In the genomic region with DNA sequence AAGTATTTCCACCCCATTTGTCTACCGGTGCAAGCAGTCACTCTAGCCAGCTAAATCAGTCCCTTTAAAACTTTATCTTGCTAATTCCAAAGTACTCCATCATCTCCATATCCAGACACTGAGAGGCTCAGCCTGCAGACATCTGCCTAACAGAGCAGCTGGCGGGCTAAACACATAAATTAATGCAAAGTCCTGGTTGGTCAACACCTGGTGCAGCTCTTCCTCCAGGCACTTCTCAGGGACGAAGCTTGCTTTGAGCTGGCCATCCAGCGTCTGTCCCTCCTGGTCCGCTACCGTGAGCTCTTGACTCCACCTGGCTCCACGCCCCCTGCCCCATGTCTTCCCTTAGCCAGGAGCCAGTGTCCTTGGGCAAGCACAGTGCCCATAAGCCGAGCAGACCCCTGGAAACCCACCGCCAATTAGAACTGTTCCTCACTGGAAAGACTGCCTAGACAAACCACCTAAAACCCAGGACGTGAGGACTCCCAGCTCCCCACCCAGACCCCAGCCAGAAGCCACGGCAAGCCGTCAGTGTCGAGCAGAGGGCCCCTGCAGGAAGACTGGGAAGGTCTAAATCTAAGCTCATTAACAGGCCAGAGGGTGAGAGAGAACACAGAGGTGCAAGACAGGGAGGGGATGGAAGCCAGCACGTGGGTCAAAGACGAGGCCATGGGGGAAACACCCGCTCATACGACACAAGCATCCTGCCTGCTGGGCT, we compare ENCODE assay signal across 29 cellular contexts.
A peak's percentile ranks its signal among the peaks of the same experiment; 100 is the strongest.
DNase-seq lines count a peak whose midpoint lies in the region; FAIRE-seq and TF ChIP-seq lines count a peak whose summit lies in the region.
"Had no signal": no experiment of that assay in that cellular context is flagged by ENCODE, and none has a peak within 500 bp of the region (broad histone marks: within the 10 kb centered on the region; RNA-seq: fewer than 3 reads in every experiment).

No MANE protein-coding gene starts in this region.

- no peak overlapping the region for H3K4me2 ChIP-seq in neural progenitor cell
- H3K4me2 ChIP-seq: hepatocyte had no signal

- FAIRE-seq in bronchial epithelial cell (lab: Jason Lieb, UNC) (peak; percentile 23), HTR-8/SVneo (lab: Jason Lieb, UNC) (no peak)
- FAIRE-seq: urothelium cell line had no signal

- no peaks in the 10 kb centered on the region for H3F3A ChIP-seq in neural progenitor cell (ENCODE audit: low read depth)

- H3K4me1 ChIP-seq in neural progenitor cell = peaks cover 11% of the 10 kb centered on the region
- H3K4me1 ChIP-seq: foreskin keratinocyte, testis had no signal

- H3K4me1 Mint-ChIP-seq in neural progenitor cell (peaks cover 75% of the 10 kb centered on the region), immature natural killer cell (peaks cover 0 to 5% of the 10 kb centered on the region in 2 donors)
- H3K4me1 Mint-ChIP-seq: CD4-positive, CD25-positive, alpha-beta regulatory T cell had no signal

- peak; percentile 37 for DNase-seq in DMS 273 (lab: John Stamatoyannopoulos, UW; ENCODE audit: unreplicated experiment)
- no peak for DNase-seq in DMS 273 treated with DMSO at 0.1 percent for 48 hours (lab: John Stamatoyannopoulos, UW)
- peak; percentile 69 for DNase-seq in NCI-H524 treated with DMSO at 0.1 percent for 48 hours (lab: John Stamatoyannopoulos, UW)
- DNase-seq in bronchial epithelial cell (ENCODE audit: low read depth) = no peak
- DNase-seq in neural progenitor cell (ENCODE audit: low spot score) = no peak
- DNase-seq in activated T-cell treated with anti-CD3 and anti-CD28 coated beads for 4 hours = no peak
- DNase-seq in HTR-8/SVneo (ENCODE audit: insufficient read length, low spot score) = no peak
- DNase-seq in immature natural killer cell = no peak
- DNase-seq: activated CD4-positive, alpha-beta T cell treated with anti-CD3 and anti-CD28 coated beads, Interleukin-2, amount 50 U/mL, for 4 hours; activated naive CD8-positive, alpha-beta T cell treated with anti-CD3 and anti-CD28 coated beads, Interleukin-2, amount 10 ng/mL, durations not matched to agents 7 days and 5 days; caudate nucleus; CD4-positive, CD25-positive, alpha-beta regulatory T cell; foreskin keratinocyte; left cardiac atrium; mesenchymal stem cell; NCI-H1436; NCI-H2081 treated with DMSO at 0.1 percent for 48 hours; NCI-H226; occipital lobe; Right ventricle myocardium superior; stimulated activated naive CD8-positive, alpha-beta T cell treated with anti-CD3 and anti-CD28 coated beads, Interleukin-15, Interleukin-2, amounts not matched to agents 100 U/mL and 50 U/mL, for 24 hours; testis had no signal

- H3K27ac Mint-ChIP-seq in neural progenitor cell (peak overlapping the region; percentile 88), immature natural killer cell (no peak overlapping the region)
- H3K27ac Mint-ChIP-seq: activated naive CD8-positive, alpha-beta T cell treated with anti-CD3 and anti-CD28 coated beads, Interleukin-2, amount 10 ng/mL, durations not matched to agents 7 days and 5 days; activated T-helper 2 cell treated with anti-CD3 and anti-CD28 coated beads, Interferon-gamma antibody, Interleukin-2, Interleukin-4, amounts not matched to agents 10 μg/mL and 5 μg/mL and 100 μg/mL, durations not matched to agents 14 hours and 24 hours and 36 hours had no signal

- H3K36me3 Mint-ChIP-seq in neural progenitor cell = peaks cover 3% of the 10 kb centered on the region
- no peaks in the 10 kb centered on the region for H3K36me3 Mint-ChIP-seq in immature natural killer cell
- H3K36me3 Mint-ChIP-seq: CD4-positive, CD25-positive, alpha-beta regulatory T cell had no signal

- H3K27me3 ChIP-seq in bronchial epithelial cell (ENCODE audit: control insufficient read depth, insufficient read depth, low read length) = no peaks in the 10 kb centered on the region
- H3K27me3 ChIP-seq in neural progenitor cell = no peaks in the 10 kb centered on the region
- H3K27me3 ChIP-seq: ascending aorta, esophagus muscularis mucosa, foreskin keratinocyte, hepatocyte, testis had no signal

- no peaks in the 10 kb centered on the region for H3K36me3 ChIP-seq in bronchial epithelial cell (ENCODE audit: control insufficient read depth, insufficient read depth, low read length)
- no peaks in the 10 kb centered on the region for H3K36me3 ChIP-seq in neural progenitor cell
- H3K36me3 ChIP-seq: ascending aorta, esophagus muscularis mucosa had no signal

- no peaks in the 10 kb centered on the region for H3K79me2 ChIP-seq in neural progenitor cell (ENCODE audit: low read depth)
- H3K79me2 ChIP-seq: hepatocyte had no signal

- peaks cover 7% of the 10 kb centered on the region for H3K9me3 Mint-ChIP-seq in neural progenitor cell
- H3K9me3 Mint-ChIP-seq in immature natural killer cell = no peaks in the 10 kb centered on the region
- H3K9me3 Mint-ChIP-seq: activated naive CD8-positive, alpha-beta T cell treated with anti-CD3 and anti-CD28 coated beads, Interleukin-2, amount 10 ng/mL, durations not matched to agents 7 days and 5 days; activated T-helper 2 cell treated with anti-CD3 and anti-CD28 coated beads, Interferon-gamma antibody, Interleukin-2, Interleukin-4, amounts not matched to agents 10 μg/mL and 5 μg/mL and 100 μg/mL, durations not matched to agents 14 hours and 24 hours and 36 hours; CD4-positive, CD25-positive, alpha-beta regulatory T cell; H9 had no signal

- TF ChIP-seq CTCF in bronchial epithelial cell (IDR thresholded peaks at IDR 0.05; ENCODE audit: insufficient read depth, low read length, severe bottlenecking) (no peak), neural progenitor cell (IDR thresholded peaks at IDR 0.05) (no peak)

- no peak overlapping the region for H3K9ac ChIP-seq in neural progenitor cell

- no peak overlapping the region for H2AFZ ChIP-seq in neural progenitor cell (replicated peaks)
- H2AFZ ChIP-seq: hepatocyte had no signal

- H3K9me3 ChIP-seq in neural progenitor cell (ENCODE audit: low read depth) = no peaks in the 10 kb centered on the region
- H3K9me3 ChIP-seq: ascending aorta, esophagus muscularis mucosa, testis had no signal

- H3K27me3 Mint-ChIP-seq in neural progenitor cell (ENCODE audit: insufficient read depth, low read depth) (peaks cover 2% of the 10 kb centered on the region), immature natural killer cell (ENCODE audit: low read depth in 3 of 3) (peaks cover 1 to 4% (median 3%) of the 10 kb centered on the region in 3 donors)
- H3K27me3 Mint-ChIP-seq: activated naive CD8-positive, alpha-beta T cell treated with anti-CD3 and anti-CD28 coated beads, Interleukin-2, amount 10 ng/mL, durations not matched to agents 7 days and 5 days; CD4-positive, CD25-positive, alpha-beta regulatory T cell had no signal

- no peak overlapping the region for H3K27ac ChIP-seq in neural progenitor cell
- H3K27ac ChIP-seq: 22Rv1, ascending aorta, esophagus muscularis mucosa, foreskin keratinocyte, hepatocyte, testis had no signal

- H3K4me3 ChIP-seq in bronchial epithelial cell (ENCODE audit: low read depth, low read length) (no peak overlapping the region), neural progenitor cell (no peak overlapping the region)
- H3K4me3 ChIP-seq: ascending aorta, esophagus muscularis mucosa, hepatocyte, testis had no signal

- no peaks in the 10 kb centered on the region for H4K20me1 ChIP-seq in neural progenitor cell (ENCODE audit: low read depth)

- H3K4me3 Mint-ChIP-seq in neural progenitor cell (no peak overlapping the region), immature natural killer cell (no peak overlapping the region)
- H3K4me3 Mint-ChIP-seq: activated naive CD8-positive, alpha-beta T cell treated with anti-CD3 and anti-CD28 coated beads, Interleukin-2, amount 10 ng/mL, durations not matched to agents 7 days and 5 days; CD4-positive, CD25-positive, alpha-beta regulatory T cell; H9 had no signal

Comparison
In these comparisons a context has a peak if more than half of its experiments do, and no peak if none do; other contexts are left out.
1. DNase-seq: peak in DMS 273 (single experiment) and NCI-H524 treated with DMSO at 0.1 percent for 48 hours (single experiment); none in DMS 273 treated with DMSO at 0.1 percent for 48 hours (single experiment), bronchial epithelial cell (single experiment), neural progenitor cell (single experiment), activated T-cell treated with anti-CD3 and anti-CD28 coated beads for 4 hours (single experiment), HTR-8/SVneo (single experiment) and immature natural killer cell (0 of 3).